27 cellular contexts compared by ENCODE assay signal in genomic region chr5:16945163-16945562, GRCh38. TPM values are rescaled to one million over a fixed set of nuclear protein-coding genes. Genes with fewer than 3 reads are reported as not detected.
DNase-seq lines count a peak whose midpoint lies in the region; ATAC-seq, FAIRE-seq and TF ChIP-seq lines count a peak whose summit lies in the region.
"Had no signal": no experiment of that assay in that cellular context is flagged by ENCODE, and none has a peak within 500 bp of the region (broad histone marks: within the 10 kb centered on the region; RNA-seq: fewer than 3 reads in every experiment).

No MANE protein-coding gene starts in this region.

- in situ Hi-C loops in K562 (cut with MboI) = no loop called here

- DNase-seq in A673 (ENCODE audit: low spot score) = no peak
- no peak for DNase-seq in HTR-8/SVneo (ENCODE audit: insufficient read length, low spot score)
- no peak for DNase-seq in K562 (ENCODE audit: extremely low read depth in 1 of 4, low spot score in 3 of 4)
- DNase-seq in epidermal melanocyte (ENCODE audit: insufficient read length, low spot score) = no peak
- DNase-seq in MCF 10A (ENCODE audit: unreplicated experiment) = no peak
- no peak for DNase-seq in NCI-H146 treated with DMSO at 0.1 percent for 48 hours (lab: John Stamatoyannopoulos, UW; ENCODE audit: unreplicated experiment)
- DNase-seq: ACHN; BE2C; C1 segment of cervical spinal cord; CD4-positive, alpha-beta memory T cell; CD4-positive, CD25-positive, alpha-beta regulatory T cell; CD8-positive, alpha-beta memory T cell; COR-L47; DMS 273 treated with DMSO at 0.1 percent for 48 hours; DMS153; DMS53; DMS79; DND-41; EL; GDM1 had no signal

- no peak overlapping the region for H2AFZ ChIP-seq in K562 (ENCODE audit: low read depth, low read length)

- peaks cover 24% of the 10 kb centered on the region for H3K9me3 ChIP-seq in A673 (ENCODE audit: low read depth, low read length, poor library complexity, severe bottlenecking)
- no peaks in the 10 kb centered on the region for H3K9me3 ChIP-seq in K562 (replicated peaks; ENCODE audit: control insufficient read depth, insufficient read depth, low read depth, low read length)
- H3K9me3 ChIP-seq: BE2C had no signal

- TF ChIP-seq RAD21 in K562 (CRISPR knock-in tag; conservative IDR thresholded peaks at IDR 0.05 in 1 of 2, IDR thresholded peaks at IDR 0.05 in 1 of 2) = no peak

- intact Hi-C loops in A673 (cut with micrococcal nuclease; ENCODE audit: unreplicated experiment) (loop anchor here (2.0 kb wide), 2 partner anchors 56 to 338 kb away; no protein-coding TSS in a partner anchor), K562 (cut with micrococcal nuclease) (no loop called here), MCF 10A (cut with micrococcal nuclease) (no loop called here)

- H3K36me3 Mint-ChIP-seq in MCF 10A (ENCODE audit: insufficient read depth, unreplicated experiment) = no peaks in the 10 kb centered on the region
- H3K36me3 Mint-ChIP-seq: CD14-positive monocyte; CD4-positive, alpha-beta memory T cell; CD4-positive, CD25-positive, alpha-beta regulatory T cell; CD8-positive, alpha-beta memory T cell had no signal

- H3K9ac ChIP-seq in K562 (ENCODE audit: insufficient read depth in 1 of 2, low read depth in 2 of 2, low read length in 2 of 2) = no peak overlapping the region
- H3K9ac ChIP-seq: BLaER1 had no signal

- H3K27ac ChIP-seq in A673 (ENCODE audit: low read depth, low read length, poor library complexity, severe bottlenecking) (peak overlapping the region; percentile 99), K562 (ENCODE audit: extremely low read depth, low read depth, low read length) (no peak overlapping the region)
- H3K27ac ChIP-seq: 22Rv1, A549, BLaER1 had no signal

- H3K36me3 ChIP-seq in A673 (ENCODE audit: insufficient read depth, low read length, poor library complexity, severe bottlenecking) (no peaks in the 10 kb centered on the region), K562 (ENCODE audit: control insufficient read depth, insufficient read depth, low read length) (no peaks in the 10 kb centered on the region)
- H3K36me3 ChIP-seq: BE2C, BLaER1 had no signal

- no TSS peak for BruUV-seq in A673 (replicated peaks; lab: Mats Ljungman, UMichigan)
- BruUV-seq in K562 (replicated peaks; lab: Mats Ljungman, UMichigan) = no TSS peak
- BruUV-seq in MCF 10A (replicated peaks; lab: Mats Ljungman, UMichigan) = no TSS peak

- H3K4me1 ChIP-seq in A673 (ENCODE audit: insufficient read depth, low read length, poor library complexity, severe bottlenecking) = peaks cover 28% of the 10 kb centered on the region
- H3K4me1 ChIP-seq in K562 (replicated peaks in 1 of 2; ENCODE audit: control insufficient read depth in 2 of 2, insufficient read depth in 2 of 2, low read length in 2 of 2) = no peaks in the 10 kb centered on the region
- H3K4me1 ChIP-seq: A549, BE2C, BLaER1 had no signal

- H3K27me3 Mint-ChIP-seq in MCF 10A (ENCODE audit: insufficient read depth, unreplicated experiment) = peaks cover 7% of the 10 kb centered on the region
- H3K27me3 Mint-ChIP-seq: CD4-positive, CD25-positive, alpha-beta regulatory T cell had no signal

- no peak for TF ChIP-seq CTCF in A673 (conservative IDR thresholded peaks at IDR 0.05; ENCODE audit: low read depth, low read length)
- no peak for TF ChIP-seq CTCF in K562 (IDR thresholded peaks at IDR 0.05 in 2 of 3, conservative IDR thresholded peaks at IDR 0.05 in 1 of 3; ENCODE audit: insufficient read depth in 2 of 3, low read depth in 1 of 3, low read length in 3 of 3)
- no peak for TF ChIP-seq CTCF in MCF 10A (IDR thresholded peaks at IDR 0.05; ENCODE audit: unreplicated experiment)

- H3K27ac Mint-ChIP-seq in MCF 10A (ENCODE audit: low read depth, unreplicated experiment) = no peak overlapping the region
- H3K27ac Mint-ChIP-seq: CD14-positive monocyte; CD4-positive, alpha-beta memory T cell; CD4-positive, CD25-positive, alpha-beta regulatory T cell; CD8-positive, alpha-beta memory T cell had no signal

- H3K27me3 ChIP-seq in A673 (replicated peaks; ENCODE audit: insufficient read depth, low read depth, low read length, poor library complexity) = no peaks in the 10 kb centered on the region
- H3K27me3 ChIP-seq in K562 (ENCODE audit: control insufficient read depth in 2 of 2, insufficient read depth in 2 of 2, low read length in 2 of 2) = no peaks in the 10 kb centered on the region
- H3K27me3 ChIP-seq: BLaER1 had no signal

- no peak for TF ChIP-seq POLR2A in K562 (conservative IDR thresholded peaks at IDR 0.05)

- H4K20me1 ChIP-seq in K562 (replicated peaks; ENCODE audit: control insufficient read depth, insufficient read depth, low read length) = no peaks in the 10 kb centered on the region
- H4K20me1 ChIP-seq: BLaER1 had no signal

- CTCF ChIA-PET in A673 (lab: Charles Lee) (no interaction called here), K562 (lab: Yijun Ruan, JAX; ENCODE audit: low intra/inter-chr PET ratio) (no interaction called here), MCF 10A (lab: Yijun Ruan, JAX) (interaction anchor here (0.7 kb wide), 1 partner anchor 223 kb away, joined by 4 read pairs; no protein-coding TSS in a partner anchor)

- no peak for ATAC-seq in K562
- ATAC-seq: A549, GM12878 had no signal

- H3K79me2 ChIP-seq in K562 (ENCODE audit: control insufficient read depth, insufficient read depth, low read length) = no peaks in the 10 kb centered on the region

- H3K4me1 Mint-ChIP-seq in MCF 10A (ENCODE audit: insufficient read depth, unreplicated experiment) = peaks cover 5% of the 10 kb centered on the region
- H3K4me1 Mint-ChIP-seq: CD14-positive monocyte; CD4-positive, alpha-beta memory T cell; CD4-positive, CD25-positive, alpha-beta regulatory T cell; CD8-positive, alpha-beta memory T cell had no signal

- H3K9me3 Mint-ChIP-seq in MCF 10A (ENCODE audit: unreplicated experiment) = no peaks in the 10 kb centered on the region

- no peak overlapping the region for H3K4me2 ChIP-seq in K562 (ENCODE audit: insufficient read depth, low read length)
- H3K4me2 ChIP-seq: A549, BLaER1 had no signal

- H3K4me3 Mint-ChIP-seq in MCF 10A (ENCODE audit: unreplicated experiment) = no peak overlapping the region
- H3K4me3 Mint-ChIP-seq: CD14-positive monocyte; CD4-positive, alpha-beta memory T cell; CD8-positive, alpha-beta memory T cell had no signal

- H3K4me3 ChIP-seq in A673 (ENCODE audit: low read depth, low read length, poor library complexity, severe bottlenecking) = no peak overlapping the region
- no peak overlapping the region for H3K4me3 ChIP-seq in K562
- H3K4me3 ChIP-seq: A549, BLaER1, GM12878 had no signal

- no peak for TF ChIP-seq EP300 in K562 (IDR thresholded peaks at IDR 0.05; ENCODE audit: low read length)

- no peaks in the 10 kb centered on the region for H3K9me1 ChIP-seq in K562 (ENCODE audit: control insufficient read depth, insufficient read depth, low read length)

- POLR2A ChIA-PET in A673 (lab: Charles Lee; ENCODE audit: low non-redundant PET) (no interaction called here), K562 (lab: Yijun Ruan, JAX) (no interaction called here), MCF 10A (lab: Yijun Ruan, JAX) (no interaction called here)

- peak; percentile 23 for FAIRE-seq in HTR-8/SVneo (lab: Jason Lieb, UNC)
- no peak for FAIRE-seq in K562 (lab: Jason Lieb, UNC)
- FAIRE-seq: A549, GM12878, GM12892, GM18507 had no signal

TF ChIP-seq in K562, 482 proteins besides CTCF, POLR2A, EP300 and RAD21:
- TF ChIP-seq MAFG (tag; conservative IDR thresholded peaks at IDR 0.05) (no peak), SRSF9 (IDR thresholded peaks at IDR 0.05; ENCODE audit: borderline replicate concordance, low read depth, low read length) (no peak), ELF4 (CRISPR knock-in tag; IDR thresholded peaks at IDR 0.05) (no peak), ZNF146 (CRISPR knock-in tag; IDR thresholded peaks at IDR 0.05; ENCODE audit: unreplicated experiment) (peak; percentile 33), RBM25 (IDR thresholded peaks at IDR 0.05; ENCODE audit: low read depth, low read length, severe bottlenecking) (peak; percentile 72), HOXB6 (CRISPR knock-in tag; IDR thresholded peaks at IDR 0.05; ENCODE audit: borderline replicate concordance) (no peak)

RNA-seq across cellular contexts. Expression of gene MYO10, which starts 9.1 kb away (rescaled TPM):
- 194 and 202 TPM in 2 replicates for total RNA-seq in A673 (2021)
- total RNA-seq in K562 (2011; cell fraction: chromatin; rRNA removed; ENCODE audit: low replicate concordance) = not detected in 2 replicates
- not detected in 2 replicates for total RNA-seq in K562 (2011; cell fraction: nucleolus; rRNA removed)
- not detected in 2 replicates for total RNA-seq in K562 (2011; cell fraction: nucleoplasm; rRNA removed)
- not detected in 2 replicates for total RNA-seq in K562 (2014; rRNA removed)
- total RNA-seq in K562 (2014; rRNA removed; fragmentation: Illumina TruSeq; extraction: Trizol) = not detected in 2 replicates
- total RNA-seq in K562 (2015; rRNA removed; fragmentation: Illumina TruSeq; extraction: Trizol) = 0.04 TPM in 1 of 2 replicates, not detected in the other
- 0.24 and 0.34 TPM in 2 replicates for total RNA-seq in K562 (2021)
- not detected in 2 replicates for polyA plus RNA-seq in K562 (2011; rRNA removed)
- polyA plus RNA-seq in K562 (2011; cell fraction: cytosol; rRNA removed) = 0.01 TPM in 1 of 2 replicates, not detected in the other
- polyA plus RNA-seq in K562 (2011; cell fraction: nucleus; rRNA removed) = not detected in 2 replicates
- polyA plus RNA-seq in K562 (2012) = 0.01 and 0.21 TPM in 2 replicates
- polyA plus RNA-seq in K562 (2014; fragmentation: Illumina TruSeq; extraction: Trizol) = 0.03 TPM in 1 of 2 replicates, not detected in the other
- polyA plus RNA-seq in K562 (2014; fragmentation: Nextera tagmentation; extraction: Ambion mirVana) = not detected
- polyA plus RNA-seq in K562 (2014; rRNA removed) = 0.08 TPM in 1 of 2 replicates, not detected in the other
- 0.12 TPM in 1 of 2 replicates, not detected in the other for polyA minus RNA-seq in K562 (2011; rRNA and poly(A)+ RNA removed)
- polyA minus RNA-seq in K562 (2011; cell fraction: cytosol; rRNA and poly(A)+ RNA removed) = not detected in 2 replicates
- polyA minus RNA-seq in K562 (2011; cell fraction: nucleus; rRNA and poly(A)+ RNA removed) = under 0.01 and 0.11 TPM in 2 replicates
- 35.7 and 36.0 TPM in 2 replicates for total RNA-seq in MCF 10A (2022)
- polyA plus RNA-seq: CD8-positive, alpha-beta memory T cell had no signal

Comparison
In these comparisons a context has a peak if more than half of its experiments do, and no peak if none do; other contexts are left out.
1. RNA of gene MYO10, which starts 9.1 kb away (total RNA-seq): 194 to 202 TPM in A673 and 35.7 to 36.0 TPM in MCF 10A; 0.04 to 0.34 TPM in K562; every median in the first group is over 10 times any median in the second.